8 cellular contexts compared by ENCODE assay signal in the genomic region with DNA sequence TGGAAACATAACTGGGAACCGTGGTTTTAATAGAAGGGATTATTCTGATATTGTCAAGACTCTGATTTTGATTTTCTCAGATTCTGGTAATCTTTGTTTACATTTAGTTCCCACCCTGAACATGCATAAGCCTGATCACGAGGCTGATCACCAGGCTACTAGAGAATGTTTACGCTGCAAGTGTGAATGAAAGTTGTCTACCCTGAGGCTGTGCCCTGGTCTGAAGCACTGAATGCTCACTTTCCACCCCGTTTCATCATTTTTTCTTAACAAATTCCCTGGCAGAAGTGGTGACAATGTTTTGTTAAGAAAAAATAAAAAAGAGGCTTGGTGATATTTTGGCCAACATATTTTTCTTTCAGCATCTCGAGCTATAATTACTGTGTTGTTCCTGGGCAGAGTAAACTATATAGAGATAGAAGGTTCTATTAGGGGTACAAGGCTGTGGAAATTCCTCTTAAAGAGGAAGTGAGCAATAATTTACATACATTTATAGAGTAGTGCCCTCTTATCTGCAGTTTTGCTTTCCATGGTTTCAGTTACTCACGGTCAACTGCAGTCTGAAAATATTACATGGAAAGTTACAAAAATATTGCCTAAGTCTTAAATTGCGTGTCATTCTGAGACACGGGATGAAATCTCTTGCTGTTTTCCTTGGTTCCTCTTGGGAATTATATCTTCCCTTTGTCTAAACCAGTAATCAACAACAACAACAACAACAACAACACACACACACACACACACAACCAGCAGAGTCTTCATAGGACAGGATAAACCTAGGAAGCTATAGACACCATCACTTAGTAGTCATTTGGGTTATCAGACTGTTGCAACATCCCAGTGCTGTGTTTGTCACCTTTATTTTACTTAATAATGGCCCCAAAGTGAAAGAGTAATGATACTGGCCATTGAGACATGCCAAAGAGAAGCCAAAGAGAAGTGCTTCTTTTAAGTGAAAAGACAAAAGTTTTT.
A peak's percentile ranks its signal among the peaks of the same experiment; 100 is the strongest.
DNase-seq lines count a peak whose midpoint lies in the region; ATAC-seq and TF ChIP-seq lines count a peak whose summit lies in the region.

No MANE protein-coding gene starts in this region.

- H3K9me3 ChIP-seq in effector memory CD4-positive, alpha-beta T cell (ENCODE audit: control insufficient read depth, low read length): no peaks in the 10 kb centered on the region
- no peaks in the 10 kb centered on the region for H3K9me3 ChIP-seq in WERI-Rb-1 (ENCODE audit: severe bottlenecking)

- H3K4me1 ChIP-seq in effector memory CD4-positive, alpha-beta T cell (ENCODE audit: control insufficient read depth, insufficient read depth, low read length, poor library complexity, severe bottlenecking): no peaks in the 10 kb centered on the region

- peaks cover 48% of the 10 kb centered on the region for H3K4me1 Mint-ChIP-seq in nephron progenitor cell

- no peak overlapping the region for H3K4me3 ChIP-seq in effector memory CD4-positive, alpha-beta T cell (ENCODE audit: insufficient read depth, low read depth, low read length, poor library complexity, severe bottlenecking)
- no peak overlapping the region for H3K4me3 ChIP-seq in WERI-Rb-1 (ENCODE audit: low read depth, low read length)

- no peaks in the 10 kb centered on the region for H3K27me3 ChIP-seq in effector memory CD4-positive, alpha-beta T cell (replicated peaks; ENCODE audit: control insufficient read depth, insufficient read depth, low read length, poor library complexity, severe bottlenecking)
- H3K27me3 ChIP-seq in WERI-Rb-1 (ENCODE audit: insufficient read depth, low read depth, severe bottlenecking): no peaks in the 10 kb centered on the region

- H3K36me3 ChIP-seq in effector memory CD4-positive, alpha-beta T cell (ENCODE audit: control insufficient read depth, insufficient read depth, low read length): no peaks in the 10 kb centered on the region
- H3K36me3 ChIP-seq in WERI-Rb-1: no peaks in the 10 kb centered on the region

- no peaks in the 10 kb centered on the region for H3K36me3 Mint-ChIP-seq in nephron progenitor cell (ENCODE audit: low read depth)

- peaks cover under 1% of the 10 kb centered on the region for H3K9me3 Mint-ChIP-seq in nephron progenitor cell

- ATAC-seq in GM19324 (IDR thresholded peaks at IDR 0.05; ENCODE audit: low FRiP score, unreplicated experiment) (peak; percentile 94), HG02973 (IDR thresholded peaks at IDR 0.05; ENCODE audit: unreplicated experiment) (peak; percentile 94)

- TF ChIP-seq CTCF in nephron progenitor cell (IDR thresholded peaks at IDR 0.05) (no peak), WERI-Rb-1 (IDR thresholded peaks at IDR 0.05; ENCODE audit: low read depth, low read length) (no peak)

- H3K27ac Mint-ChIP-seq in nephron progenitor cell: peak overlapping the region; percentile 90

- no peak overlapping the region for H3K27ac ChIP-seq in effector memory CD4-positive, alpha-beta T cell (ENCODE audit: insufficient read depth, low read length, poor library complexity, severe bottlenecking)
- no peak overlapping the region for H3K27ac ChIP-seq in WERI-Rb-1

- no peaks in the 10 kb centered on the region for H3K27me3 Mint-ChIP-seq in nephron progenitor cell (ENCODE audit: low read depth, poor library complexity)

- no peak overlapping the region for H3K4me3 Mint-ChIP-seq in nephron progenitor cell

- DNase-seq in nephron progenitor cell: no peak
- no peak for DNase-seq in effector memory CD4-positive, alpha-beta T cell
- no peak for DNase-seq in WERI-Rb-1
- no peak for DNase-seq in NCI-H748 treated with DMSO at 0.1 percent for 48 hours (lab: John Stamatoyannopoulos, UW)
- no peak for DNase-seq in amygdala (lab: John Stamatoyannopoulos, UW)

TF ChIP-seq in PFSK-1, 5 proteins besides CTCF, POLR2A, EP300 and RAD21:
- TF ChIP-seq FOXP2 (optimal IDR thresholded peaks at IDR 0.05; ENCODE audit: borderline replicate concordance, extremely low read depth, extremely low read length, insufficient read depth) (peak; percentile 68), POLR2AphosphoS5 (IDR thresholded peaks at IDR 0.05; ENCODE audit: low read depth, low read length) (no peak), REST (IDR thresholded peaks at IDR 0.05; ENCODE audit: insufficient read depth in 1 of 2, low read depth in 2 of 2, low read length in 2 of 2) (no peak)
